ENCODE assay signal across 1 cellular context in the genomic region with DNA sequence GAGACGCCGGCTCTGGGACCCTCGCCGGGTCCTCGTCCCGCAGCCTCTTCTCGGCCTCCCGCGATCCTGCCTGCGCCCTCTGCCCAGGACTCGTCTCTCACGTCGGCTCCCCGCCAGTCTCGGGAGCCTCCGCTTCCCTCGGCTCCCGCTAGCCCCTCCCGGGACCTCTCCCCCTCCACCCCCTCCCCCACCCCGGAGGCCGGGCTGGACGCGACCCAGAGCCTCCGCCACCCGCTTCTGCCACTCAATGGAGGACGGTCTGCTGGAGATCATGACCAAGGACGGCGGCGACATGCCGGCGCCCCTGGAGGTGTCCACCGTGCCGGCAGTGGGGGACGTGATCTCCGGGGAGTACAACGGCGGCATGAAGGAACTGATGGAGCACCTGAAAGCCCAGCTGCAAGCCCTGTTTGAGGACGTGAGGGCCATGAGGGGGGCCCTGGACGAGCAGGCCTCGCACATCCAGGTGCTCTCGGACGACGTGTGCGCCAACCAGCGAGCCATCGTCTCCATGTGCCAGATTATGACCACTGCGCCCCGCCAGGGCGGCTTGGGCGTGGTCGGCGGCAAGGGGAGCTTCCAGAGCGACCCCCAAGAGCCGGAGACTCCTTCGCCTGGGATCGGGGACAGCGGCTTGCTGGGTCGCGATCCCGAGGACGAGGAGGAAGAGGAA.
TF ChIP-seq lines count a peak whose summit lies in the region.

No MANE protein-coding gene starts in this region.

TF ChIP-seq in endothelial cell of umbilical vein, 7 proteins besides CTCF, POLR2A, EP300 and RAD21 (continued from another document):
- TF ChIP-seq, protein P1, sequence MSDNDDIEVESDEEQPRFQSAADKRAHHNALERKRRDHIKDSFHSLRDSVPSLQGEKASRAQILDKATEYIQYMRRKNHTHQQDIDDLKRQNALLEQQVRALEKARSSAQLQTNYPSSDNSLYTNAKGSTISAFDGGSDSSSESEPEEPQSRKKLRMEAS (IDR thresholded peaks at IDR 0.05; ENCODE audit: insufficient read depth, insufficient read length): no peak
